In genomic region chr2:233917146-233917545, GRCh38 we compare ENCODE assay signal across 2 cellular contexts.
TF ChIP-seq lines count a peak whose summit lies in the region.

TSS of gene TRPM8 (plus strand) at chr2:233917373. CDS start at chr2:233926538, 9,165 bp downstream.

TF ChIP-seq in liver, 16 proteins besides CTCF, POLR2A, EP300 and RAD21 (continued from another document):
- TF ChIP-seq ZBTB33 (IDR thresholded peaks at IDR 0.05) = no peak
- no peak for TF ChIP-seq TAF1 (conservative IDR thresholded peaks at IDR 0.05)
- TF ChIP-seq FOXA2 (IDR thresholded peaks at IDR 0.05) = no peak
- no peak for TF ChIP-seq REST (IDR thresholded peaks at IDR 0.05)
- no peak for TF ChIP-seq EGR1 (IDR thresholded peaks at IDR 0.05; ENCODE audit: low read depth in 2 of 2)
- TF ChIP-seq NR2F2 (IDR thresholded peaks at IDR 0.05) = no peak
- no peak for TF ChIP-seq JUND (IDR thresholded peaks at IDR 0.05)
- TF ChIP-seq HNF4A (conservative IDR thresholded peaks at IDR 0.05) = no peak
- TF ChIP-seq FOXA1 (IDR thresholded peaks at IDR 0.05) = no peak
- no peak for TF ChIP-seq RXRA (IDR thresholded peaks at IDR 0.05)
- TF ChIP-seq HNF4G (IDR thresholded peaks at IDR 0.05) = no peak
TF ChIP-seq in liver: peak in this region for 0.

TF ChIP-seq in HepG2, 621 proteins besides CTCF, POLR2A, EP300 and RAD21:
- TF ChIP-seq REST (IDR thresholded peaks at IDR 0.05; ENCODE audit: borderline replicate concordance in 1 of 2, low read depth in 1 of 2, low read length in 2 of 2) = no peak
- no peak for TF ChIP-seq EED (CRISPR knock-in tag; IDR thresholded peaks at IDR 0.05)
- TF ChIP-seq ZFY (CRISPR knock-in tag; IDR thresholded peaks at IDR 0.05) = no peak
- no peak for TF ChIP-seq ZNF431 (CRISPR knock-in tag; IDR thresholded peaks at IDR 0.05; ENCODE audit: borderline replicate concordance, low read depth)
- no peak for TF ChIP-seq PBX3 (CRISPR knock-in tag; IDR thresholded peaks at IDR 0.05; ENCODE audit: borderline replicate concordance)
- TF ChIP-seq ZSCAN5A (CRISPR knock-in tag; IDR thresholded peaks at IDR 0.05; ENCODE audit: borderline replicate concordance) = no peak
- no peak for TF ChIP-seq ONECUT2 (CRISPR knock-in tag; IDR thresholded peaks at IDR 0.05)
- no peak for TF ChIP-seq CC2D1A (CRISPR knock-in tag; IDR thresholded peaks at IDR 0.05)
- no peak for TF ChIP-seq NFRKB (IDR thresholded peaks at IDR 0.05)
- TF ChIP-seq ZNF446 (CRISPR knock-in tag; IDR thresholded peaks at IDR 0.05) = no peak
- no peak for TF ChIP-seq XRCC5 (optimal IDR thresholded peaks at IDR 0.05; ENCODE audit: low read length)
- TF ChIP-seq ZKSCAN1 (IDR thresholded peaks at IDR 0.05; ENCODE audit: low read length) = no peak
- no peak for TF ChIP-seq ZNF142 (CRISPR knock-in tag; IDR thresholded peaks at IDR 0.05)
- TF ChIP-seq REXO4 (CRISPR knock-in tag; IDR thresholded peaks at IDR 0.05; ENCODE audit: borderline replicate concordance) = no peak
- no peak for TF ChIP-seq ZNF383 (CRISPR knock-in tag; IDR thresholded peaks at IDR 0.05; ENCODE audit: borderline replicate concordance)
- TF ChIP-seq ZNF839 (CRISPR knock-in tag; IDR thresholded peaks at IDR 0.05; ENCODE audit: borderline replicate concordance) = no peak
